Comparison of ENCODE assay signal across 8 cellular contexts in the genomic region with DNA sequence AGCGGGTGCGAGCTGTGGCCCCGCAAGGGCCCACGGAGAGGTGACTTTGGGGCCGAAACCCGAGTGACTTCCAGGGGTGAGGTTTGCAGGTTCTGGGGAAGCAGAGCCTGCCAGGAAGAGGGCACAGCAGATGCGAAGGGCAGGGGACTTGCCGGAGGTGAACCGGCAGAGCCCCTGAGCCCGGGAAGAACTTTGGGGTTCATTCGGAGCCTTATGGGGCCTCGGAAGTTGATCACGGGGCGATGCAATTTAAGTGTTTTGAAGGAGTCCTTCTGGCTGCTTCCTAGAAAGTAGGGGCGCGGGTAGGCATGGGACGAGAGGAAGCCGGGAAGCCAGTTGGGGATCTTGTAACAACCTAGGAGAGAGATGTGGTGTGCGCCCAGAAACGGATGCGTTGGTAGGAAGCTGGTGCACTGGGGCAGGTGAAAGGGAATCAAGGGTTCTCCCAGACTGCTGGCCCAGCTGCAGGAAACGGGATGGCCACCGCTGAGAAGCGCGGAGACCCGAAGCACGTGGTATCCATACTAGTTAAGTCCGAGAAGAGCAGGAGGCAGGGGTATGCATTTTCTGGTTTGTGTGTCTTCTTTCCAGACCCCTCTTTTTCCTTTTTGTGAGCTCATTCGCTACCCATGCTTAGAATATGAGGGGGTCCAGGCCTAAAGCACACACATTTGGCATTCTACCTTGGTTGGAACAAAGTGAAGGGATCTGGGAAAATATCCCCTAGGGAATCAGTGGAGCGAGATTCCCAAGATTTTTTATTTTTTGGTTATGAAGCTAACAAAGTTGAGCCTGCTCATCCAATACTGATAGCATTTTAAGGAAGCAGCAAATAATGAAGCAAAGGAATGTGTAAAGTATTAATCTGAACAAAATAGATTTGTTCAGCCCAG. TPM values are rescaled to one million over a fixed set of nuclear protein-coding genes. Genes with fewer than 3 reads are reported as not detected.
A peak's percentile ranks its signal among the peaks of the same experiment; 100 is the strongest.
DNase-seq lines count a peak whose midpoint lies in the region; ATAC-seq and TF ChIP-seq lines count a peak whose summit lies in the region.

No MANE protein-coding gene starts in this region.

- H3K4me3 Mint-ChIP-seq in activated T-helper 17 cell treated with anti-CD3 and anti-CD28 coated beads, Interleukin-2, amount 50 U/mL, for 72 hours = peak overlapping the region; percentile 92
- peak overlapping the region; percentile 82 for H3K4me3 Mint-ChIP-seq in progenitor cell of endocrine pancreas (ENCODE audit: low read depth)

- TF ChIP-seq CTCF in GM13976 (IDR thresholded peaks at IDR 0.05; ENCODE audit: borderline replicate concordance, control extremely low read depth, extremely low read depth, insufficient read depth, missing control alignments) = no peak
- no peak for TF ChIP-seq CTCF in progenitor cell of endocrine pancreas (IDR thresholded peaks at IDR 0.05; ENCODE audit: unreplicated experiment)

- H3K4me1 Mint-ChIP-seq in activated T-helper 17 cell treated with anti-CD3 and anti-CD28 coated beads, Interleukin-2, amount 50 U/mL, for 72 hours = peaks cover 24% of the 10 kb centered on the region
- H3K4me1 Mint-ChIP-seq in progenitor cell of endocrine pancreas (ENCODE audit: low read depth) = peaks cover 39% of the 10 kb centered on the region

- peaks cover 8% of the 10 kb centered on the region for H3K27me3 Mint-ChIP-seq in activated T-helper 17 cell treated with anti-CD3 and anti-CD28 coated beads, Interleukin-2, amount 50 U/mL, for 72 hours
- H3K27me3 Mint-ChIP-seq in progenitor cell of endocrine pancreas = no peaks in the 10 kb centered on the region

- no peaks in the 10 kb centered on the region for H3K9me3 Mint-ChIP-seq in activated T-helper 17 cell treated with anti-CD3 and anti-CD28 coated beads, Interleukin-2, amount 50 U/mL, for 72 hours
- peaks cover 4% of the 10 kb centered on the region for H3K9me3 Mint-ChIP-seq in progenitor cell of endocrine pancreas (ENCODE audit: low read depth)

- ATAC-seq in HG03045 (IDR thresholded peaks at IDR 0.05; ENCODE audit: unreplicated experiment) = peak; percentile 9
- peak; percentile 6 for ATAC-seq in activated T-helper 17 cell treated with anti-CD3 and anti-CD28 coated beads, Interleukin-2, amount 50 U/mL, for 72 hours (replicated peaks)

- peaks cover 49% of the 10 kb centered on the region for H3K36me3 Mint-ChIP-seq in activated T-helper 17 cell treated with anti-CD3 and anti-CD28 coated beads, Interleukin-2, amount 50 U/mL, for 72 hours (ENCODE audit: low read depth)
- H3K36me3 Mint-ChIP-seq in progenitor cell of endocrine pancreas (ENCODE audit: insufficient read depth) = peaks cover 10% of the 10 kb centered on the region

- peak; percentile 36 for DNase-seq in AG08395 (ENCODE audit: low spot score)
- peak; percentile 48 for DNase-seq in GM13976 (ENCODE audit: low spot score)
- DNase-seq in NCI-H774 (lab: John Stamatoyannopoulos, UW) = peak; percentile 2
- peak; percentile 35 for DNase-seq in globus pallidus (ENCODE audit: low spot score)
- no peak for DNase-seq in progenitor cell of endocrine pancreas (ENCODE audit: low spot score, unreplicated experiment)
- DNase-seq in NCI-H1048 (lab: John Stamatoyannopoulos, UW) = no peak

- in situ Hi-C loops in GM13976 (cut with MboI; ENCODE audit: low sequenced_read_pairs, unreplicated experiment) = no loop called here

- H3K27ac Mint-ChIP-seq in activated T-helper 17 cell treated with anti-CD3 and anti-CD28 coated beads, Interleukin-2, amount 50 U/mL, for 72 hours = peak overlapping the region; percentile 82
- H3K27ac Mint-ChIP-seq in progenitor cell of endocrine pancreas = peak overlapping the region; percentile 94

RNA-seq across cellular contexts. Expression of a gene that starts 0.8 kb away (rescaled TPM):
- total RNA-seq in activated T-helper 17 cell treated with anti-CD3 and anti-CD28 coated beads, Interleukin-2, amount 50 U/mL, for 72 hours = 10 to 100 TPM; 56.2 to 57.1 TPM
- total RNA-seq in progenitor cell of endocrine pancreas = 49.2 and 55.1 TPM in 2 replicates

RNA-seq across cellular contexts. Expression of a gene that starts 38.6 kb away (rescaled TPM):
- 1 to 10 TPM in 1 of 2 donors, under 1 TPM in 1; 0.39 to 1.0 TPM for total RNA-seq in activated T-helper 17 cell treated with anti-CD3 and anti-CD28 coated beads, Interleukin-2, amount 50 U/mL, for 72 hours
- total RNA-seq in progenitor cell of endocrine pancreas = 0.31 and 0.40 TPM in 2 replicates

Comparison
In these comparisons a context has a peak if more than half of its experiments do, and no peak if none do; other contexts are left out.
1. DNase-seq: peak in AG08395 (single experiment), GM13976 (single experiment), NCI-H774 (single experiment) and globus pallidus (single experiment); none in progenitor cell of endocrine pancreas (single experiment) and NCI-H1048 (single experiment).